ENCODE assay signal across 19 cellular contexts in genomic region chr1:57192256-57192655, GRCh38.
"Had no signal": no experiment of that assay in that cellular context is flagged by ENCODE, and none has a peak within 500 bp of the region (broad histone marks: within the 10 kb centered on the region; RNA-seq: fewer than 3 reads in every experiment).

No MANE protein-coding gene starts in this region.

- H3K36me3 Mint-ChIP-seq: activated naive CD4-positive, alpha-beta T cell treated with anti-CD3 and anti-CD28 coated beads, Interleukin-2, amount 50 U/mL, for 72 hours; brain; stimulated activated naive B cell treated with anti-CD40 and anti-IgM and Interleukin-4, amounts not matched to agents 10 μg/mL and 1 μg/mL and 100 μg/mL, for 72 hours; WTC11 had no signal

- DNase-seq: activated CD4-positive, alpha-beta T cell treated with anti-CD3 and anti-CD28 coated beads for 4 hours; activated CD8-positive, alpha-beta T cell treated with anti-CD3 and anti-CD28 coated beads for 36 hours; activated gamma-delta T cell; activated T-cell treated with anti-CD3 and anti-CD28 coated beads, Interleukin-2, amount 50 U/mL, for 4 hours; amniotic stem cell; effector CD8-positive, alpha-beta T cell; foreskin melanocyte; left lung; mammary epithelial cell; stimulated activated naive B cell treated with anti-CD40 and anti-IgM and Interleukin-4, amounts not matched to agents 10 μg/mL and 1 μg/mL and 100 μg/mL, for 72 hours; T-helper 2 cell; tibial artery had no signal

- ATAC-seq: activated CD8-positive, alpha-beta T cell treated with anti-CD3 and anti-CD28 coated beads for 36 hours; activated naive CD4-positive, alpha-beta T cell treated with anti-CD3 and anti-CD28 coated beads, Interleukin-2, amount 50 U/mL, for 72 hours; activated T-cell treated with anti-CD3 and anti-CD28 coated beads, Interleukin-2, amount 50 U/mL, for 4 hours; left lung; stimulated activated naive B cell treated with anti-CD40 and anti-IgM and Interleukin-4, amounts not matched to agents 10 μg/mL and 1 μg/mL and 100 μg/mL, for 72 hours; WTC11 had no signal

- H3K9me3 Mint-ChIP-seq: activated CD8-positive, alpha-beta T cell treated with anti-CD3 and anti-CD28 coated beads for 36 hours; activated T-cell treated with anti-CD3 and anti-CD28 coated beads, Interleukin-2, amount 50 U/mL, for 4 hours; brain; central memory CD8-positive, alpha-beta T cell; neural crest cell; WTC11 had no signal

- H3K4me3 ChIP-seq: coronary artery, left lung, tibial artery, vagina had no signal

- H3K4me3 Mint-ChIP-seq: activated CD8-positive, alpha-beta T cell treated with anti-CD3 and anti-CD28 coated beads for 36 hours; activated T-cell treated with anti-CD3 and anti-CD28 coated beads, Interleukin-2, amount 50 U/mL, for 4 hours; brain; central memory CD8-positive, alpha-beta T cell; neural crest cell; stimulated activated naive B cell treated with anti-CD40 and anti-IgM and Interleukin-4, amounts not matched to agents 10 μg/mL and 1 μg/mL and 100 μg/mL, for 72 hours; WTC11 had no signal

- H3K36me3 ChIP-seq: left lung, tibial artery, vagina had no signal

- H3K27ac Mint-ChIP-seq: activated CD8-positive, alpha-beta T cell treated with anti-CD3 and anti-CD28 coated beads for 36 hours; activated naive CD4-positive, alpha-beta T cell treated with anti-CD3 and anti-CD28 coated beads, Interleukin-2, amount 50 U/mL, for 72 hours; stimulated activated naive B cell treated with anti-CD40 and anti-IgM and Interleukin-4, amounts not matched to agents 10 μg/mL and 1 μg/mL and 100 μg/mL, for 72 hours; WTC11 had no signal

- H3K9me3 ChIP-seq: left lung, tibial artery, vagina had no signal

- H3K27me3 Mint-ChIP-seq: activated CD8-positive, alpha-beta T cell treated with anti-CD3 and anti-CD28 coated beads for 36 hours; brain had no signal

- H3K27me3 ChIP-seq: left lung, tibial artery, vagina had no signal

- H3K4me1 Mint-ChIP-seq: central memory CD8-positive, alpha-beta T cell; stimulated activated naive B cell treated with anti-CD40 and anti-IgM and Interleukin-4, amounts not matched to agents 10 μg/mL and 1 μg/mL and 100 μg/mL, for 72 hours had no signal
